Comparison of ENCODE assay signal across 12 cellular contexts in the genomic region with DNA sequence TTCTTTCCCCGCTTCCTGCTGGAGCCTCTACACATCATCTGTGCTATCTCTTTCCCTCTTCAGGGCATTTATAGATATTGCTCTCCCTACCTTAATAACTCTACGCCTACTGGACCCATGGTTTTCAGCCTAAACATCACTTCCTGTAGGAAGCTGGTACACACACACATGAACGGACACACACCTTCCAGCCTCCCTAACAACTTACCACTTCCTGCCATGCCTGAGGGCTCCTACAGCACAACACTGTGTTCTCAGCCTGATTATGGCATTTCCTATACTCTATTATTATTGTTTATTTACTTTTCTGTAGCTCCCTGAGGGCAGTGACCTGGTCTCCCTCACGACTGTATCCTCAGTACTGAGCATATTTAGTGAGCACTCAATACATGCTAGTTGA.
DNase-seq lines count a peak whose midpoint lies in the region; ATAC-seq and TF ChIP-seq lines count a peak whose summit lies in the region.
"Had no signal": no experiment of that assay in that cellular context is flagged by ENCODE, and none has a peak within 500 bp of the region (broad histone marks: within the 10 kb centered on the region; RNA-seq: fewer than 3 reads in every experiment).

No MANE protein-coding gene starts in this region.

- no peaks in the 10 kb centered on the region for H4K20me1 ChIP-seq in Loucy (ENCODE audit: insufficient read depth, low read length, poor library complexity, severe bottlenecking)
- no peaks in the 10 kb centered on the region for H4K20me1 ChIP-seq in mammary epithelial cell (ENCODE audit: insufficient read depth, low read length)

- H3K27me3 ChIP-seq in Loucy (ENCODE audit: insufficient read depth, low read length, poor library complexity, severe bottlenecking): no peaks in the 10 kb centered on the region
- H3K27me3 ChIP-seq in mammary epithelial cell (ENCODE audit: insufficient read depth, low read length): no peaks in the 10 kb centered on the region

- H3K27ac Mint-ChIP-seq in activated naive CD4-positive, alpha-beta T cell treated with anti-CD3 and anti-CD28 coated beads for 36 hours: peak overlapping the region; percentile 70
- peak overlapping the region; percentile 72 to 98 for H3K27ac Mint-ChIP-seq in stimulated activated naive CD8-positive, alpha-beta T cell treated with anti-CD3 and anti-CD28 coated beads, Interleukin-15, amount 100 ng/mL, for 72 hours

- H2AFZ ChIP-seq in Loucy (ENCODE audit: low read length) (no peak overlapping the region), mammary epithelial cell (ENCODE audit: low read depth, low read length) (peak overlapping the region; percentile 24)

- dilution Hi-C loops in mammary epithelial cell (cut with HindIII; ENCODE audit: low sequenced_read_pairs): no loop called here

- intact Hi-C loops in activated naive CD4-positive, alpha-beta T cell treated with anti-CD3 and anti-CD28 coated beads for 36 hours (cut with micrococcal nuclease): loop anchor here (5.0 kb wide), 1 partner anchor 37 kb away; no protein-coding TSS in a partner anchor
- intact Hi-C loops in mammary epithelial cell (cut with micrococcal nuclease): no loop called here

- CTCF ChIA-PET in activated naive CD4-positive, alpha-beta T cell treated with anti-CD3 and anti-CD28 coated beads for 36 hours (lab: Charles Lee): interaction anchor here (0.6 kb wide), 1 partner anchor 51 kb away, joined by 4 read pairs; no protein-coding TSS in a partner anchor
- CTCF ChIA-PET in mammary epithelial cell (lab: Charles Lee; ENCODE audit: low non-redundant PET): no interaction called here

- H3K27ac ChIP-seq in mammary epithelial cell (ENCODE audit: insufficient read depth, low read depth, low read length): peak overlapping the region; percentile 47

- H3K4me1 Mint-ChIP-seq in activated naive CD4-positive, alpha-beta T cell treated with anti-CD3 and anti-CD28 coated beads for 36 hours (ENCODE audit: low read depth): peaks cover 66% of the 10 kb centered on the region
- peaks cover 74% of the 10 kb centered on the region for H3K4me1 Mint-ChIP-seq in stimulated activated naive CD8-positive, alpha-beta T cell treated with anti-CD3 and anti-CD28 coated beads, Interleukin-15, amount 100 ng/mL, for 72 hours

- no peaks in the 10 kb centered on the region for H3K9me3 Mint-ChIP-seq in activated naive CD4-positive, alpha-beta T cell treated with anti-CD3 and anti-CD28 coated beads for 36 hours
- no peaks in the 10 kb centered on the region for H3K9me3 Mint-ChIP-seq in stimulated activated naive CD8-positive, alpha-beta T cell treated with anti-CD3 and anti-CD28 coated beads, Interleukin-15, amount 100 ng/mL, for 72 hours

- peaks cover 6% of the 10 kb centered on the region for H3K36me3 Mint-ChIP-seq in activated naive CD4-positive, alpha-beta T cell treated with anti-CD3 and anti-CD28 coated beads for 36 hours (ENCODE audit: low read depth)

- H3K27me3 Mint-ChIP-seq in activated naive CD4-positive, alpha-beta T cell treated with anti-CD3 and anti-CD28 coated beads for 36 hours (ENCODE audit: low read depth): no peaks in the 10 kb centered on the region
- no peaks in the 10 kb centered on the region for H3K27me3 Mint-ChIP-seq in stimulated activated naive CD8-positive, alpha-beta T cell treated with anti-CD3 and anti-CD28 coated beads, Interleukin-15, amount 100 ng/mL, for 72 hours

- H3K9ac ChIP-seq in Loucy (ENCODE audit: low read depth, low read length, poor library complexity, severe bottlenecking) (peak overlapping the region; percentile 57), mammary epithelial cell (ENCODE audit: insufficient read depth, low read length) (no peak overlapping the region)

- no peaks in the 10 kb centered on the region for H3K9me3 ChIP-seq in Loucy (ENCODE audit: insufficient read depth, low read depth, low read length)
- H3K9me3 ChIP-seq in mammary epithelial cell (replicated peaks; ENCODE audit: insufficient read depth, low read length): no peaks in the 10 kb centered on the region

- H3K79me2 ChIP-seq in Loucy (ENCODE audit: insufficient read depth, low read length) (peaks cover 23% of the 10 kb centered on the region; the same call in 1 of the 2 replicates), mammary epithelial cell (ENCODE audit: insufficient read depth, low read length) (no peaks in the 10 kb centered on the region)

- H3K4me1 ChIP-seq in Loucy (ENCODE audit: insufficient read depth, low read length, poor library complexity, severe bottlenecking) (peaks cover 64% of the 10 kb centered on the region), mammary epithelial cell (ENCODE audit: insufficient read depth, low read length) (peaks cover 26% of the 10 kb centered on the region)

- no TSS peak for BruUV-seq in mammary epithelial cell (replicated peaks; lab: Mats Ljungman, UMichigan)

- WGBS in mammary epithelial cell (ENCODE audit: low coverage, missing lambda C conversion rate): 37% methylated on average over 4 of the region's 4 CpGs

- ATAC-seq in stimulated activated naive CD8-positive, alpha-beta T cell treated with anti-CD3 and anti-CD28 coated beads, Interleukin-15, amount 100 ng/mL, for 72 hours: peak; percentile 27
- no peak for ATAC-seq in esophagus mucosa

- TF ChIP-seq CTCF in Loucy (conservative IDR thresholded peaks at IDR 0.05; ENCODE audit: low read length) (no peak), mammary epithelial cell (conservative IDR thresholded peaks at IDR 0.05 in 1 of 2, IDR thresholded peaks at IDR 0.05 in 1 of 2; ENCODE audit: extremely low read depth in 1 of 2, insufficient read depth in 1 of 2, low read depth in 1 of 2, low read length in 2 of 2) (no peak)

- no peaks in the 10 kb centered on the region for H3K9me2 ChIP-seq in Loucy (replicated peaks; ENCODE audit: low read depth, low read length)

- H3K4me3 ChIP-seq in Loucy (ENCODE audit: low read length, poor library complexity, severe bottlenecking): peak overlapping the region; percentile 61
- H3K4me3 ChIP-seq in mammary epithelial cell (replicated peaks in 1 of 3; ENCODE audit: insufficient read depth in 1 of 3, low read depth in 2 of 3, low read length in 3 of 3): no peak overlapping the region

- peaks cover 4% of the 10 kb centered on the region; the same call in 1 of the 2 replicates for H3F3A ChIP-seq in Loucy (ENCODE audit: low read depth)

- DNase-seq in activated naive CD4-positive, alpha-beta T cell treated with anti-CD3 and anti-CD28 coated beads for 36 hours: peak; percentile 28
- no peak for DNase-seq in activated naive CD4-positive, alpha-beta T cell treated with Interleukin-2 at 50 U/mL for 16 hours
- peak; percentile 72 for DNase-seq in mammary epithelial cell
- peak in 1 of 2 donors; percentile 20 for DNase-seq in stimulated activated naive CD8-positive, alpha-beta T cell treated with anti-CD3 and anti-CD28 coated beads, Interleukin-15, amount 100 ng/mL, for 72 hours
- no peak for DNase-seq in AG08395 (ENCODE audit: low spot score)
- no peak for DNase-seq in SW480 (ENCODE audit: low spot score)
- DNase-seq: activated CD4-positive, alpha-beta T cell treated with anti-CD3 and anti-CD28 coated beads for 48 hours; NCI-H187 treated with DMSO at 0.1 percent for 48 hours; RPMI8226; stimulated activated CD4-positive, alpha-beta T cell treated with anti-CD3 and anti-CD28 coated beads, Interleukin-4, amount 100 ng/mL, for 1 hour had no signal

- H3K4me3 Mint-ChIP-seq in activated naive CD4-positive, alpha-beta T cell treated with anti-CD3 and anti-CD28 coated beads for 36 hours: peak overlapping the region; percentile 6
- peak overlapping the region; percentile 39 to 74 for H3K4me3 Mint-ChIP-seq in stimulated activated naive CD8-positive, alpha-beta T cell treated with anti-CD3 and anti-CD28 coated beads, Interleukin-15, amount 100 ng/mL, for 72 hours

- peak overlapping the region; percentile 80 for H3K4me2 ChIP-seq in Loucy (ENCODE audit: low read depth, low read length, poor library complexity, severe bottlenecking)
- no peak overlapping the region for H3K4me2 ChIP-seq in mammary epithelial cell (ENCODE audit: insufficient read depth, low read depth, low read length)

- in situ Hi-C loops in mammary epithelial cell (cut with MboI; ENCODE audit: low sequenced_read_pairs in 2 of 2): no loop called here

- H3K36me3 ChIP-seq in Loucy (ENCODE audit: insufficient read depth, low read length) (peaks cover 7% of the 10 kb centered on the region; the same call in 1 of the 2 replicates), mammary epithelial cell (ENCODE audit: insufficient read depth, low read length) (no peaks in the 10 kb centered on the region)

Comparison
In these comparisons a context has a peak if more than half of its experiments do, and no peak if none do; other contexts are left out.
1. DNase-seq: peak in activated naive CD4-positive, alpha-beta T cell treated with anti-CD3 and anti-CD28 coated beads for 36 hours (single experiment) and mammary epithelial cell (single experiment); none in activated naive CD4-positive, alpha-beta T cell treated with Interleukin-2 at 50 U/mL for 16 hours (single experiment), AG08395 (single experiment) and SW480 (single experiment).